In the genomic region with DNA sequence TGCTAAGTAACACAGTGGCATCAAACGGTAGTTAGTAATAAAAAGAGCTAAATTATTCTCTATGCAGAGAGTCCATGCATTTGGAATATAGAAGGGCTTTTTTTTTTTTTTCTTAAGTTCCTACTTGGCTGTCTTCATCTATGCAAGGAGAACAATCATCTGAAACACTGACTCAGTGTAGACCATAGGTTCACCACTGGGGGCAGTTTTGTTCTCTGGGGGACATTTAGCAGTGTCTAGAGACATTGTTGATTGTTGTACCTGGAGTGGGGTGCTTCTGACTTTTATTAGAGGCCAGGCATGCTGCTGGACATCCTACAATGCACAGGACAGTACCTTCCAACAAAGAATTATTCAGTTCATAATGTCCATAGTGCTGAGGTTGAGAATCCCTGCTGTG, we compare ENCODE assay signal across 19 cellular contexts. TPM values are rescaled to one million over a fixed set of nuclear protein-coding genes. Genes with fewer than 3 reads are reported as not detected.
A peak's percentile ranks its signal among the peaks of the same experiment; 100 is the strongest.
DNase-seq lines count a peak whose midpoint lies in the region; ATAC-seq and TF ChIP-seq lines count a peak whose summit lies in the region.
"Had no signal": no experiment of that assay in that cellular context is flagged by ENCODE, and none has a peak within 500 bp of the region (broad histone marks: within the 10 kb centered on the region; RNA-seq: fewer than 3 reads in every experiment).

No MANE protein-coding gene starts in this region.

- H3K4me1 Mint-ChIP-seq in MCF 10A (ENCODE audit: insufficient read depth, unreplicated experiment): peaks cover 5% of the 10 kb centered on the region
- H3K4me1 Mint-ChIP-seq: T-helper 17 cell had no signal

- no peak overlapping the region for H3K9ac ChIP-seq in Loucy (ENCODE audit: low read depth, low read length, poor library complexity, severe bottlenecking)

- H3K36me3 ChIP-seq in Loucy (ENCODE audit: insufficient read depth, low read length) (peaks cover 8% of the 10 kb centered on the region; the same call in 1 of the 2 replicates), body of pancreas (replicated peaks in 1 of 2; ENCODE audit: insufficient read depth in 1 of 2, low read depth in 2 of 2) (no peaks in the 10 kb centered on the region), adrenal gland (replicated peaks in 1 of 2) (no peaks in the 10 kb centered on the region)
- H3K36me3 ChIP-seq: right atrium auricular region had no signal

- ATAC-seq in GM18502 (IDR thresholded peaks at IDR 0.05; ENCODE audit: poor library complexity, unreplicated experiment) (peak; percentile 51), body of pancreas (peak; percentile 18), HG02981 (IDR thresholded peaks at IDR 0.05; ENCODE audit: unreplicated experiment) (no peak), GM18909 (IDR thresholded peaks at IDR 0.05; ENCODE audit: poor library complexity, unreplicated experiment) (no peak)
- ATAC-seq: T-helper 17 cell had no signal

- CTCF ChIA-PET in MCF 10A (lab: Yijun Ruan, JAX): interaction anchor here (0.6 to 2.3 kb wide), 4 partner anchors 10 to 1233 kb away, joined by 3 to 12 read pairs (median 4); no protein-coding TSS in a partner anchor

- no peaks in the 10 kb centered on the region for H3K79me2 ChIP-seq in Loucy (ENCODE audit: insufficient read depth, low read length)

- H3K9me2 ChIP-seq in Loucy (replicated peaks; ENCODE audit: low read depth, low read length): no peaks in the 10 kb centered on the region

- H3K9me3 ChIP-seq in Loucy (ENCODE audit: insufficient read depth, low read depth, low read length) (no peaks in the 10 kb centered on the region), body of pancreas (no peaks in the 10 kb centered on the region), adrenal gland (replicated peaks in 1 of 3) (no peaks in the 10 kb centered on the region)
- H3K9me3 ChIP-seq: left ventricle myocardium inferior, right atrium auricular region, SJCRH30 had no signal

- no peaks in the 10 kb centered on the region for H3F3A ChIP-seq in Loucy (ENCODE audit: low read depth)

- peaks cover 16% of the 10 kb centered on the region for H3K36me3 Mint-ChIP-seq in MCF 10A (ENCODE audit: insufficient read depth, unreplicated experiment)

- DNase-seq in AG10803 (ENCODE audit: low read depth) (no peak), body of pancreas (no peak), MCF 10A (ENCODE audit: unreplicated experiment) (no peak), adrenal gland (no peak)
- DNase-seq: activated CD4-positive, CD25-positive, alpha-beta regulatory T cell; erythroblast; left ventricle myocardium inferior; NCI-H1092; NCI-H2081; NCI-H524 treated with DMSO at 0.1 percent for 48 hours; nucleus accumbens; SJCRH30; T-helper 17 cell had no signal

- H3K4me3 ChIP-seq in AG10803 (ENCODE audit: low read length): no peak overlapping the region
- H3K4me3 ChIP-seq in Loucy (ENCODE audit: low read length, poor library complexity, severe bottlenecking): no peak overlapping the region
- H3K4me3 ChIP-seq in body of pancreas: no peak overlapping the region
- no peak overlapping the region for H3K4me3 ChIP-seq in adrenal gland
- H3K4me3 ChIP-seq: left ventricle myocardium inferior, right atrium auricular region, SJCRH30 had no signal

- H3K27ac ChIP-seq in body of pancreas (no peak overlapping the region), adrenal gland (no peak overlapping the region)
- H3K27ac ChIP-seq: left ventricle myocardium inferior, right atrium auricular region, SJCRH30 had no signal

- H3K27me3 Mint-ChIP-seq in MCF 10A (ENCODE audit: insufficient read depth, unreplicated experiment): no peaks in the 10 kb centered on the region
- H3K27me3 Mint-ChIP-seq: stimulated activated naive CD8-positive, alpha-beta T cell treated with anti-CD3 and anti-CD28 coated beads, Interleukin-15, Interleukin-2, amounts not matched to agents 100 ng/mL and 50 ng/mL, for 24 hours; T-helper 17 cell had no signal

- H3K4me2 ChIP-seq in Loucy (ENCODE audit: low read depth, low read length, poor library complexity, severe bottlenecking): no peak overlapping the region

- no peaks in the 10 kb centered on the region for H4K20me1 ChIP-seq in Loucy (ENCODE audit: insufficient read depth, low read length, poor library complexity, severe bottlenecking)

- 89 to 95% methylated on average over 1 of the region's 1 CpG for WGBS in body of pancreas, 2 donors
- 63 to 94% (median 85%) methylated on average over 1 of the region's 1 CpG for WGBS in adrenal gland, 4 donors

- H3K4me1 ChIP-seq in Loucy (ENCODE audit: insufficient read depth, low read length, poor library complexity, severe bottlenecking): no peaks in the 10 kb centered on the region
- no peaks in the 10 kb centered on the region for H3K4me1 ChIP-seq in body of pancreas
- H3K4me1 ChIP-seq in adrenal gland (replicated peaks in 1 of 2): no peaks in the 10 kb centered on the region
- H3K4me1 ChIP-seq: left ventricle myocardium inferior, right atrium auricular region had no signal

- no TSS peak for BruUV-seq in MCF 10A (replicated peaks; lab: Mats Ljungman, UMichigan)

- H3K27ac Mint-ChIP-seq in MCF 10A (ENCODE audit: low read depth, unreplicated experiment): no peak overlapping the region
- H3K27ac Mint-ChIP-seq: stimulated activated naive CD8-positive, alpha-beta T cell treated with anti-CD3 and anti-CD28 coated beads, Interleukin-15, Interleukin-2, amounts not matched to agents 100 ng/mL and 50 ng/mL, for 24 hours; T-helper 17 cell had no signal

- H3K9me3 Mint-ChIP-seq in MCF 10A (ENCODE audit: unreplicated experiment): no peaks in the 10 kb centered on the region
- H3K9me3 Mint-ChIP-seq: stimulated activated naive CD8-positive, alpha-beta T cell treated with anti-CD3 and anti-CD28 coated beads, Interleukin-15, Interleukin-2, amounts not matched to agents 100 ng/mL and 50 ng/mL, for 24 hours had no signal

- H2AFZ ChIP-seq in Loucy (ENCODE audit: low read length): no peak overlapping the region

- peak; percentile 10; the same call in 1 of the 2 replicates for TF ChIP-seq CTCF in AG10803 (conservative IDR thresholded peaks at IDR 0.05; ENCODE audit: low read length)
- TF ChIP-seq CTCF in Loucy (conservative IDR thresholded peaks at IDR 0.05; ENCODE audit: low read length): peak; percentile 49
- TF ChIP-seq CTCF in body of pancreas (IDR thresholded peaks at IDR 0.05): no peak
- no peak for TF ChIP-seq CTCF in MCF 10A (IDR thresholded peaks at IDR 0.05; ENCODE audit: unreplicated experiment)
- TF ChIP-seq CTCF in adrenal gland (IDR thresholded peaks at IDR 0.05): no peak

- H3K27me3 ChIP-seq in Loucy (ENCODE audit: insufficient read depth, low read length, poor library complexity, severe bottlenecking) (no peaks in the 10 kb centered on the region), body of pancreas (no peaks in the 10 kb centered on the region), adrenal gland (no peaks in the 10 kb centered on the region)
- H3K27me3 ChIP-seq: right atrium auricular region, SJCRH30 had no signal

- no peak for TF ChIP-seq POLR2A in body of pancreas (IDR thresholded peaks at IDR 0.05)
- TF ChIP-seq POLR2A in adrenal gland (IDR thresholded peaks at IDR 0.05): no peak

- intact Hi-C loops in body of pancreas (cut with DNase I): no loop called here
- intact Hi-C loops in MCF 10A (cut with micrococcal nuclease): no loop called here
- intact Hi-C loops in adrenal gland (cut with DNase I): no loop called here

- POLR2A ChIA-PET in MCF 10A (lab: Yijun Ruan, JAX): interaction anchor here (0.6 to 1.1 kb wide), 2 partner anchors 11 to 218 kb away, joined by 3 to 4 read pairs; no protein-coding TSS in a partner anchor

- H3K4me3 Mint-ChIP-seq in MCF 10A (ENCODE audit: unreplicated experiment): no peak overlapping the region
- H3K4me3 Mint-ChIP-seq: stimulated activated naive CD8-positive, alpha-beta T cell treated with anti-CD3 and anti-CD28 coated beads, Interleukin-15, Interleukin-2, amounts not matched to agents 100 ng/mL and 50 ng/mL, for 24 hours; T-helper 17 cell had no signal

RNA-seq across cellular contexts. Expression of a gene that starts 41.2 kb away (rescaled TPM):
- total RNA-seq in body of pancreas (10 to 100 TPM; 17.5 to 19.2 TPM), MCF 10A (2022) (41.4 and 53.9 TPM in 2 replicates), adrenal gland (10 to 100 TPM; 12.7 to 63.1 (median 17.8) TPM)
- polyA plus RNA-seq in adrenal gland: 10 to 100 TPM in 2 of 3 donors, 1 to 10 TPM in 1; 7.7 to 30.1 (median 11.5) TPM

Comparison
In these comparisons a context has a peak if more than half of its experiments do, and no peak if none do; other contexts are left out.
1. CTCF ChIP-seq: peak in AG10803 (single experiment) and Loucy (single experiment); none in body of pancreas (0 of 7), MCF 10A (single experiment) and adrenal gland (0 of 6).
2. ATAC-seq: peak in GM18502 (single experiment) and body of pancreas (single experiment); none in HG02981 (single experiment) and GM18909 (single experiment).